Comparison of ENCODE assay signal across 25 cellular contexts in genomic region chr15:66107070-66107469, GRCh38.
"Had no signal": no experiment of that assay in that cellular context is flagged by ENCODE, and none has a peak within 500 bp of the region (broad histone marks: within the 10 kb centered on the region; RNA-seq: fewer than 3 reads in every experiment).

No MANE protein-coding gene starts in this region.

- H3K27ac ChIP-seq: esophagus squamous epithelium, heart right ventricle, left ventricle myocardium inferior, lower lobe of right lung, prostate gland, right atrium auricular region, skin epidermis, suprapubic skin, transverse colon, upper lobe of right lung, uterus had no signal

- FAIRE-seq: endometrium, islet of Langerhans had no signal

- H3K4me1 Mint-ChIP-seq: natural killer cell had no signal

- ATAC-seq: effector memory CD8-positive, alpha-beta T cell; left colon; natural killer cell; stimulated activated naive B cell treated with anti-CD40 and anti-IgM and Interleukin-4, amounts not matched to agents 10 μg/mL and 1 μg/mL and 100 μg/mL, for 72 hours; upper lobe of right lung had no signal

- DNase-seq: cortex of kidney; effector memory CD8-positive, alpha-beta T cell; erythroblast; esophagus squamous epithelium; foreskin melanocyte; glutamatergic neuron; heart right ventricle; hippocampal formation; left colon; left ventricle myocardium inferior; lower lobe of right lung; natural killer cell; stimulated activated CD4-positive, alpha-beta T cell treated with anti-CD3 and anti-CD28 coated beads, Interleukin-15, amount 100 ng/mL, for 24 hours; stimulated activated CD4-positive, alpha-beta T cell treated with anti-CD3 and anti-CD28 coated beads, Interleukin-2, amount 100 ng/mL, for 48 hours; stimulated activated naive B cell treated with anti-CD40 and anti-IgM and Interleukin-4, amounts not matched to agents 10 μg/mL and 1 μg/mL and 100 μg/mL, for 72 hours; transverse colon; uterus had no signal

- H3K4me3 ChIP-seq: esophagus squamous epithelium, heart right ventricle, left ventricle myocardium inferior, lower lobe of right lung, prostate gland, right atrium auricular region, skin epidermis, suprapubic skin, transverse colon, upper lobe of right lung, uterus had no signal

- H3K4me1 ChIP-seq: esophagus squamous epithelium, lower lobe of right lung, prostate gland, suprapubic skin, transverse colon, upper lobe of right lung, uterus had no signal

- H3K27me3 ChIP-seq: right atrium auricular region, uterus had no signal

- H3K9me3 ChIP-seq: esophagus squamous epithelium, heart right ventricle, left ventricle myocardium inferior, lower lobe of right lung, prostate gland, right atrium auricular region, suprapubic skin, transverse colon, upper lobe of right lung, uterus had no signal

- H3K9me3 Mint-ChIP-seq: effector memory CD8-positive, alpha-beta T cell; natural killer cell; stimulated activated naive B cell treated with anti-CD40 and anti-IgM and Interleukin-4, amounts not matched to agents 10 μg/mL and 1 μg/mL and 100 μg/mL, for 72 hours; stimulated activated naive CD8-positive, alpha-beta T cell treated with anti-CD3 and anti-CD28 coated beads, Interleukin-15, Interleukin-2, amounts not matched to agents 100 ng/mL and 50 ng/mL, for 24 hours had no signal

- H3K27ac Mint-ChIP-seq: effector memory CD8-positive, alpha-beta T cell; natural killer cell; stimulated activated naive B cell treated with anti-CD40 and anti-IgM and Interleukin-4, amounts not matched to agents 10 μg/mL and 1 μg/mL and 100 μg/mL, for 72 hours; stimulated activated naive CD8-positive, alpha-beta T cell treated with anti-CD3 and anti-CD28 coated beads, Interleukin-15, Interleukin-2, amounts not matched to agents 100 ng/mL and 50 ng/mL, for 24 hours had no signal

- H3K36me3 ChIP-seq: esophagus squamous epithelium, heart right ventricle, left ventricle myocardium inferior, lower lobe of right lung, prostate gland, right atrium auricular region, suprapubic skin, transverse colon, upper lobe of right lung, uterus had no signal

- H3K36me3 Mint-ChIP-seq: natural killer cell; stimulated activated naive B cell treated with anti-CD40 and anti-IgM and Interleukin-4, amounts not matched to agents 10 μg/mL and 1 μg/mL and 100 μg/mL, for 72 hours had no signal

- H3K4me3 Mint-ChIP-seq: effector memory CD8-positive, alpha-beta T cell; natural killer cell; stimulated activated naive B cell treated with anti-CD40 and anti-IgM and Interleukin-4, amounts not matched to agents 10 μg/mL and 1 μg/mL and 100 μg/mL, for 72 hours; stimulated activated naive CD8-positive, alpha-beta T cell treated with anti-CD3 and anti-CD28 coated beads, Interleukin-15, Interleukin-2, amounts not matched to agents 100 ng/mL and 50 ng/mL, for 24 hours had no signal
